In genomic region chr20:63947638-63948456, GRCh38 we compare ENCODE assay signal across 8 cellular contexts.
A peak's percentile ranks its signal among the peaks of the same experiment; 100 is the strongest.
DNase-seq lines count a peak whose midpoint lies in the region; ATAC-seq and TF ChIP-seq lines count a peak whose summit lies in the region.

No MANE protein-coding gene starts in this region.

- DNase-seq in stimulated activated CD4-positive, alpha-beta T cell treated with anti-CD3 and anti-CD28 coated beads, Interleukin-15, amount 100 ng/mL, for 24 hours: peak; percentile 49
- DNase-seq in stimulated activated CD4-positive, alpha-beta T cell treated with anti-CD3 and anti-CD28 coated beads, Interleukin-2, amount 100 ng/mL, for 48 hours: no peak
- DNase-seq in central memory CD4-positive, alpha-beta T cell: peak; percentile 27
- DNase-seq in nephron progenitor cell (no peak), DMS79 (lab: John Stamatoyannopoulos, UW) (no peak)

- H3K9me3 Mint-ChIP-seq in nephron progenitor cell: no peaks in the 10 kb centered on the region

- no peak overlapping the region for H3K4me3 Mint-ChIP-seq in nephron progenitor cell

- no peak for TF ChIP-seq CTCF in nephron progenitor cell (IDR thresholded peaks at IDR 0.05)

- no peaks in the 10 kb centered on the region for H3K27me3 Mint-ChIP-seq in nephron progenitor cell (ENCODE audit: low read depth, poor library complexity)

- ATAC-seq in GM21737 (IDR thresholded peaks at IDR 0.05; ENCODE audit: unreplicated experiment) (no peak), HG03045 (IDR thresholded peaks at IDR 0.05; ENCODE audit: unreplicated experiment) (no peak), GM21423 (IDR thresholded peaks at IDR 0.05; ENCODE audit: unreplicated experiment) (no peak)

- H3K36me3 Mint-ChIP-seq in nephron progenitor cell (ENCODE audit: low read depth): no peaks in the 10 kb centered on the region

- peaks cover 34% of the 10 kb centered on the region for H3K4me1 Mint-ChIP-seq in nephron progenitor cell

- H3K27ac Mint-ChIP-seq in nephron progenitor cell: peak overlapping the region; percentile 99

Comparison
In these comparisons a context has a peak if more than half of its experiments do, and no peak if none do; other contexts are left out.
1. DNase-seq: peak in stimulated activated CD4-positive, alpha-beta T cell treated with anti-CD3 and anti-CD28 coated beads, Interleukin-15, amount 100 ng/mL, for 24 hours (single experiment) and central memory CD4-positive, alpha-beta T cell (single experiment); none in stimulated activated CD4-positive, alpha-beta T cell treated with anti-CD3 and anti-CD28 coated beads, Interleukin-2, amount 100 ng/mL, for 48 hours (0 of 2), nephron progenitor cell (single experiment) and DMS79 (single experiment).